Comparison of ENCODE assay signal across 19 cellular contexts in the genomic region with DNA sequence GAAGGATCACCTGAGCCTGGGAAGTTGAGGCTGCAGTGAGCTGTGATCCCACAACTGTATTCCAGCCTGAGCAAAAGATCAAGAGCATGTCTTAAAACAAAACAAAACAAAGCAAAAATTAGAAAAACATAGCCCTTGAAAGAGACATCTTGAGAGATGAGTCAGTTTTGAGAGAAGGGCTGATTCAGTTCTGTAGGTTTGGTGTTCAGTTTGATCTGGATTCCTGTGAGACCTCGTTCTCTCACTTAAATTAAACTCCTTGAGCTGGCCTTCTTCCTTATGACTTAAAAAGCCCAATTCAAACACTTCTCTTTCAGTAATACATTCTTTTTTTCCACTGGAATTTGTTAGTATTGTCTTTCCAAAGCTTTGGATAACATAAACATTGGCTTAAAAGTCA.
DNase-seq lines count a peak whose midpoint lies in the region; ATAC-seq, FAIRE-seq and TF ChIP-seq lines count a peak whose summit lies in the region.
"Had no signal": no experiment of that assay in that cellular context is flagged by ENCODE, and none has a peak within 500 bp of the region (broad histone marks: within the 10 kb centered on the region; RNA-seq: fewer than 3 reads in every experiment).

No MANE protein-coding gene starts in this region.

- H3K27me3 Mint-ChIP-seq in naive B cell = no peaks in the 10 kb centered on the region
- H3K27me3 Mint-ChIP-seq: activated naive CD8-positive, alpha-beta T cell had no signal

- no peak overlapping the region for H3K4me3 Mint-ChIP-seq in naive B cell
- H3K4me3 Mint-ChIP-seq: activated naive CD8-positive, alpha-beta T cell; neural crest cell had no signal

- H3K4me1 ChIP-seq in endothelial cell of umbilical vein (ENCODE audit: control insufficient read depth, extremely low read depth, insufficient read depth, low read length) = no peaks in the 10 kb centered on the region
- no peaks in the 10 kb centered on the region for H3K4me1 ChIP-seq in prostate gland (replicated peaks)
- H3K4me1 ChIP-seq: right lobe of liver, tibial nerve had no signal

- DNase-seq in ELR (ENCODE audit: low read depth) = peak; percentile 63
- DNase-seq in M059J (ENCODE audit: low read depth) = peak; percentile 52
- DNase-seq in endothelial cell of umbilical vein (ENCODE audit: low read depth, low spot score) = no peak
- no peak for DNase-seq in naive B cell
- DNase-seq in left colon = no peak
- DNase-seq in Right ventricle myocardium inferior (ENCODE audit: missing footprints) = no peak
- no peak for DNase-seq in prostate gland (ENCODE audit: low spot score)
- DNase-seq: activated CD8-positive, alpha-beta memory T cell treated with anti-CD3 and anti-CD28 coated beads, Interleukin-2, amount 50 U/mL, for 48 hours; caudate nucleus; NCI-H146; NCI-H345; right lobe of liver; SHP77 treated with DMSO at 0.1 percent for 48 hours; stimulated activated CD4-positive, alpha-beta T cell treated with anti-CD3 and anti-CD28 coated beads, Interleukin-4, amount 100 ng/mL, for 1 hour had no signal

- H3K27ac Mint-ChIP-seq in naive B cell = peak overlapping the region in 4 of 6 donors; percentile 53 to 92 (median 87)
- H3K27ac Mint-ChIP-seq: activated naive CD8-positive, alpha-beta T cell had no signal

- H4K20me1 ChIP-seq in endothelial cell of umbilical vein (replicated peaks; ENCODE audit: control insufficient read depth, extremely low read depth, insufficient read depth, low read length) = no peaks in the 10 kb centered on the region

- POLR2A ChIA-PET in endothelial cell of umbilical vein (lab: Charles Lee) = no interaction called here

- peaks cover 14 to 36% (median 18%) of the 10 kb centered on the region in 3 donors for H3K4me1 Mint-ChIP-seq in naive B cell
- H3K4me1 Mint-ChIP-seq: neural crest cell had no signal

- H3K36me3 Mint-ChIP-seq in naive B cell = peaks cover 0 to 7% of the 10 kb centered on the region in 2 donors
- H3K36me3 Mint-ChIP-seq: activated naive CD8-positive, alpha-beta T cell had no signal

- peak overlapping the region; percentile 68 for H2AFZ ChIP-seq in endothelial cell of umbilical vein (ENCODE audit: low read depth, low read length)

- no peak overlapping the region for H3K4me3 ChIP-seq in endothelial cell of umbilical vein (replicated peaks in 1 of 3; ENCODE audit: insufficient read depth in 1 of 3, low read depth in 1 of 3, low read length in 3 of 3)
- H3K4me3 ChIP-seq in prostate gland = no peak overlapping the region
- H3K4me3 ChIP-seq: lung, right lobe of liver, tibial nerve had no signal

- no peak for ATAC-seq in naive B cell (ENCODE audit: low read depth in 2 of 2)
- no peak for ATAC-seq in left colon
- no peak for ATAC-seq in GM18519 (IDR thresholded peaks at IDR 0.05; ENCODE audit: low FRiP score, unreplicated experiment)
- ATAC-seq in Right ventricle myocardium inferior = no peak
- ATAC-seq: right lobe of liver had no signal

- H3K27ac ChIP-seq in endothelial cell of umbilical vein (ENCODE audit: insufficient read depth, low read depth, low read length) = no peak overlapping the region
- no peak overlapping the region for H3K27ac ChIP-seq in prostate gland
- H3K27ac ChIP-seq: right lobe of liver, tibial nerve had no signal

- H3K9me1 ChIP-seq in endothelial cell of umbilical vein (replicated peaks; ENCODE audit: control insufficient read depth, extremely low read depth, insufficient read depth, low read length) = no peaks in the 10 kb centered on the region

- no peaks in the 10 kb centered on the region for H3K9me3 ChIP-seq in endothelial cell of umbilical vein (replicated peaks; ENCODE audit: control insufficient read depth, insufficient read depth, low read length)
- H3K9me3 ChIP-seq in prostate gland = no peaks in the 10 kb centered on the region
- H3K9me3 ChIP-seq: right lobe of liver, tibial nerve had no signal

- TF ChIP-seq POLR2A in endothelial cell of umbilical vein (IDR thresholded peaks at IDR 0.05; ENCODE audit: low read depth, low read length) = no peak
- no peak for TF ChIP-seq POLR2A in prostate gland (IDR thresholded peaks at IDR 0.05)

- CTCF ChIA-PET in endothelial cell of umbilical vein (lab: Charles Lee) = no interaction called here

- no peaks in the 10 kb centered on the region for H3K36me3 ChIP-seq in endothelial cell of umbilical vein (ENCODE audit: control insufficient read depth in 2 of 2, extremely low read depth in 1 of 2, insufficient read depth in 2 of 2, low read length in 2 of 2)
- no peaks in the 10 kb centered on the region for H3K36me3 ChIP-seq in prostate gland
- H3K36me3 ChIP-seq: right lobe of liver, tibial nerve had no signal

- H3K9ac ChIP-seq in endothelial cell of umbilical vein (replicated peaks; ENCODE audit: extremely low read depth, insufficient read depth, low read length) = no peak overlapping the region

- no TSS peak for BruUV-seq in endothelial cell of umbilical vein (replicated peaks; lab: Mats Ljungman, UMichigan)

- WGBS in prostate gland = 59% methylated on average over 1 of the region's 1 CpG

- H3K9me3 Mint-ChIP-seq in naive B cell = peaks cover 0 to 4% (median 0%) of the 10 kb centered on the region in 7 donors

- H3K27me3 ChIP-seq in endothelial cell of umbilical vein (ENCODE audit: control insufficient read depth in 2 of 2, insufficient read depth in 2 of 2, low read length in 2 of 2) = no peaks in the 10 kb centered on the region
- H3K27me3 ChIP-seq in prostate gland (replicated peaks; ENCODE audit: insufficient read depth) = no peaks in the 10 kb centered on the region
- H3K27me3 ChIP-seq: right lobe of liver, tibial nerve had no signal

- H3K4me2 ChIP-seq in endothelial cell of umbilical vein (ENCODE audit: insufficient read depth, low read length) = no peak overlapping the region

- intact Hi-C loops in endothelial cell of umbilical vein (cut with micrococcal nuclease) (no loop called here), left colon (cut with DNase I, micrococcal nuclease) (no loop called here), Right ventricle myocardium inferior (cut with DNase I) (no loop called here), prostate gland (cut with DNase I) (no loop called here)

- FAIRE-seq in endothelial cell of umbilical vein (lab: Jason Lieb, UNC) = no peak

- dilution Hi-C loops in endothelial cell of umbilical vein (cut with MboI; ENCODE audit: extremely low pct_ligation_motif_present, low sequenced_read_pairs) = no loop called here

- TF ChIP-seq CTCF in endothelial cell of umbilical vein (IDR thresholded peaks at IDR 0.05; ENCODE audit: extremely low read depth in 1 of 2, insufficient read depth in 1 of 2, low read depth in 1 of 2, low read length in 2 of 2) = no peak
- no peak for TF ChIP-seq CTCF in prostate gland (IDR thresholded peaks at IDR 0.05)

- no peaks in the 10 kb centered on the region for H3K79me2 ChIP-seq in endothelial cell of umbilical vein (ENCODE audit: control insufficient read depth, insufficient read depth, low read length)

TF ChIP-seq in endothelial cell of umbilical vein, 7 proteins besides CTCF, POLR2A, EP300 and RAD21:
- TF ChIP-seq MYC (IDR thresholded peaks at IDR 0.05; ENCODE audit: low read depth, low read length) = no peak
- TF ChIP-seq EZH2 (IDR thresholded peaks at IDR 0.05; ENCODE audit: borderline replicate concordance, low read depth, low read length, severe bottlenecking) = no peak
- TF ChIP-seq GATA2 (IDR thresholded peaks at IDR 0.05; ENCODE audit: insufficient read depth, insufficient read length, low read depth, low read length) = no peak
- no peak for TF ChIP-seq FOS (IDR thresholded peaks at IDR 0.05; ENCODE audit: borderline replicate concordance, insufficient read depth, low read length)
- no peak for TF ChIP-seq JUN (IDR thresholded peaks at IDR 0.05; ENCODE audit: borderline replicate concordance, insufficient read depth, insufficient read length, low read depth)
- TF ChIP-seq, protein P1, sequence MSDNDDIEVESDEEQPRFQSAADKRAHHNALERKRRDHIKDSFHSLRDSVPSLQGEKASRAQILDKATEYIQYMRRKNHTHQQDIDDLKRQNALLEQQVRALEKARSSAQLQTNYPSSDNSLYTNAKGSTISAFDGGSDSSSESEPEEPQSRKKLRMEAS (IDR thresholded peaks at IDR 0.05; ENCODE audit: insufficient read depth, insufficient read length) = no peak
- no peak for TF ChIP-seq POLR2AphosphoS5 (IDR thresholded peaks at IDR 0.05; ENCODE audit: insufficient read depth, low read depth, low read length)

Comparison
In these comparisons a context has a peak if more than half of its experiments do, and no peak if none do; other contexts are left out.
1. DNase-seq: peak in ELR (single experiment) and M059J (single experiment); none in endothelial cell of umbilical vein (single experiment), naive B cell (single experiment), left colon (0 of 2), Right ventricle myocardium inferior (single experiment) and prostate gland (single experiment).